ENCODE assay signal across 10 cellular contexts in the genomic region with DNA sequence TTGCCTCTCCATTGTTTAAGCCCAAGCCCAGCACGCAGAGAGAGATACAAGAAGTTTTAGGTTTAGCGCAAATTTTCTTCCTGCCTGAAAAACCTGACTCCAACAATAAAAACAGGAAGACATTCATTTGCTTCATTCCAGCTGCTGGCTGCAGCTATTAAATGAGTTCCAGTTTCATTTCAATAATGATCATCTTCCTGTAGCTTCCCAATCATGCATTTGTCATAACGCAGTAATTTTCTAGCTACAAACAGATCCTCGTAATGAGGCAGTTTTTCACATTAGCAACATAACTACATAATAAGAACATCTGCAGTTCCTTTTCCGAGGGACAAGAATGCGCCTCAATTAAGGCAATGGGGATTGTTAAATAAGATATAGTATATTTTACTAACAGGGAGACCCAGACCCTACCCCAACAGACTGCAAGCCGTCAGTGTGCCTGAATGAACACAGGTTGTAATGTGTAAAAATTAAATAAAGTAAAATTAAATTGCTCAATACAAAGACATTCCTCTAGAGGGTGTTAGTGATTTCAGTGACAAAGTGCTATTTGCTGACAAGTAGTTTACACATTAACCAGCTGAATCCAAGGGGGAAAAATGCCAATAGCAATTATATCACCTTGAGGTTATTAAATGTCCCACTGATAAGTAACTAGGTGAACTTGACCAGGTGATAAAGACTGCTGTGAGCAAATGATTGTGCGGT.
DNase-seq lines count a peak whose midpoint lies in the region; ATAC-seq and TF ChIP-seq lines count a peak whose summit lies in the region.
"Had no signal": no experiment of that assay in that cellular context is flagged by ENCODE, and none has a peak within 500 bp of the region (broad histone marks: within the 10 kb centered on the region; RNA-seq: fewer than 3 reads in every experiment).

No MANE protein-coding gene starts in this region.

- no peak overlapping the region for H3K27ac Mint-ChIP-seq in CD8-positive, alpha-beta memory T cell

- no peaks in the 10 kb centered on the region for H3K4me1 Mint-ChIP-seq in CD8-positive, alpha-beta memory T cell
- H3K4me1 Mint-ChIP-seq: central memory CD8-positive, alpha-beta T cell had no signal

- H3K36me3 ChIP-seq in heart right ventricle: peaks cover 0 to 72% (median 0%) of the 10 kb centered on the region in 9 donors
- H3K36me3 ChIP-seq in CD8-positive, alpha-beta memory T cell (ENCODE audit: insufficient read depth, low read length): no peaks in the 10 kb centered on the region
- H3K36me3 ChIP-seq: sigmoid colon had no signal

- peak in 1 of 8 donors; percentile 24 for ATAC-seq in heart right ventricle
- ATAC-seq in right cardiac atrium: no peak
- no peak for ATAC-seq in GM19455 (IDR thresholded peaks at IDR 0.05; ENCODE audit: unreplicated experiment)
- ATAC-seq in GM18517 (IDR thresholded peaks at IDR 0.05; ENCODE audit: unreplicated experiment): no peak

- H3K4me3 ChIP-seq in heart right ventricle: peak overlapping the region in 2 of 10 donors; percentile 2 to 10
- H3K4me3 ChIP-seq in right cardiac atrium (ENCODE audit: low read length): no peak overlapping the region
- H3K4me3 ChIP-seq in CD8-positive, alpha-beta memory T cell (ENCODE audit: low read length): no peak overlapping the region
- H3K4me3 ChIP-seq: sigmoid colon had no signal

- CTCF ChIA-PET in RWPE1 (lab: Yijun Ruan, JAX): interaction anchor here (0.5 to 1.8 kb wide), 13 partner anchors 8 to 1078 kb away, joined by 3 to 8 read pairs (median 3); a partner anchor contains a TSS
- CTCF ChIA-PET in CD8-positive, alpha-beta memory T cell (lab: Charles Lee): interaction anchor here (1.2 kb wide), 1 partner anchor 33 kb away, joined by 4 read pairs; no protein-coding TSS in a partner anchor

- intact Hi-C loops in heart right ventricle (cut with DNase I): loop anchor here in 1 of 10 donors (10.0 kb wide), 1 partner anchor 111 kb away; a partner anchor contains a TSS
- intact Hi-C loops in right cardiac atrium (cut with DNase I): no loop called here

- H3K4me3 Mint-ChIP-seq in CD8-positive, alpha-beta memory T cell: no peak overlapping the region
- H3K4me3 Mint-ChIP-seq: central memory CD8-positive, alpha-beta T cell had no signal

- TF ChIP-seq CTCF in heart right ventricle (IDR thresholded peaks at IDR 0.05) (peak in 7 of 9 donors; percentile 35 to 53 (median 42)), RWPE1 (conservative IDR thresholded peaks at IDR 0.05; ENCODE audit: low read depth) (peak; percentile 19; the same call in 1 of the 2 replicates)

- DNase-seq in heart right ventricle (no peak), right cardiac atrium (no peak), RWPE1 (ENCODE audit: low spot score) (peak; percentile 33), iris pigment epithelial cell (ENCODE audit: low read depth) (peak; percentile 3), T-helper 1 cell (no peak)
- no peak for DNase-seq in CD8-positive, alpha-beta memory T cell

- no peaks in the 10 kb centered on the region for H3K27me3 ChIP-seq in heart right ventricle
- no peaks in the 10 kb centered on the region for H3K27me3 ChIP-seq in right cardiac atrium (ENCODE audit: control insufficient read depth, insufficient read depth)
- no peaks in the 10 kb centered on the region for H3K27me3 ChIP-seq in CD8-positive, alpha-beta memory T cell (ENCODE audit: insufficient read depth, low read length, poor library complexity, severe bottlenecking)
- H3K27me3 ChIP-seq: sigmoid colon had no signal

- 49 to 60% methylated on average over 8 of the region's 8 CpGs for WGBS in heart right ventricle, 2 donors
- 58% methylated on average over 8 of the region's 8 CpGs for WGBS in right cardiac atrium

- H3K9me3 ChIP-seq in heart right ventricle: peaks cover 0 to 12% (median 3%) of the 10 kb centered on the region in 11 donors
- no peaks in the 10 kb centered on the region for H3K9me3 ChIP-seq in right cardiac atrium (ENCODE audit: control insufficient read depth, low read length)
- H3K9me3 ChIP-seq in CD8-positive, alpha-beta memory T cell (ENCODE audit: low read length): no peaks in the 10 kb centered on the region

- peaks cover 5 to 12% of the 10 kb centered on the region in 2 donors for H3K27me3 Mint-ChIP-seq in CD8-positive, alpha-beta memory T cell

- H3K4me1 ChIP-seq in heart right ventricle (peaks cover 0 to 15% (median 0%) of the 10 kb centered on the region in 9 donors), right cardiac atrium (ENCODE audit: control insufficient read depth, insufficient read depth, low read length) (no peaks in the 10 kb centered on the region)
- H3K4me1 ChIP-seq in CD8-positive, alpha-beta memory T cell (ENCODE audit: insufficient read depth, low read length): no peaks in the 10 kb centered on the region
- H3K4me1 ChIP-seq: sigmoid colon had no signal

- POLR2A ChIA-PET in RWPE1 (lab: Yijun Ruan, JAX; ENCODE audit: low non-redundant PET): no interaction called here
- POLR2A ChIA-PET in CD8-positive, alpha-beta memory T cell (lab: Charles Lee): no interaction called here

- H3K9me3 Mint-ChIP-seq in CD8-positive, alpha-beta memory T cell: peaks cover 0 to 2% (median 0%) of the 10 kb centered on the region in 5 donors
- H3K9me3 Mint-ChIP-seq: central memory CD8-positive, alpha-beta T cell had no signal

- H3K36me3 Mint-ChIP-seq in CD8-positive, alpha-beta memory T cell: no peaks in the 10 kb centered on the region

- H3K27ac ChIP-seq in heart right ventricle (no peak overlapping the region), right cardiac atrium (ENCODE audit: low read length) (no peak overlapping the region), RWPE1 (no peak overlapping the region)
- no peak overlapping the region for H3K27ac ChIP-seq in CD8-positive, alpha-beta memory T cell (ENCODE audit: low read depth, low read length)
- H3K27ac ChIP-seq: sigmoid colon had no signal

Comparison
In these comparisons a context has a peak if more than half of its experiments do, and no peak if none do; other contexts are left out.
1. DNase-seq: peak in RWPE1 (single experiment) and iris pigment epithelial cell (single experiment); none in heart right ventricle (0 of 2), right cardiac atrium (0 of 3), T-helper 1 cell (0 of 5) and CD8-positive, alpha-beta memory T cell (0 of 5).